In the genomic region with DNA sequence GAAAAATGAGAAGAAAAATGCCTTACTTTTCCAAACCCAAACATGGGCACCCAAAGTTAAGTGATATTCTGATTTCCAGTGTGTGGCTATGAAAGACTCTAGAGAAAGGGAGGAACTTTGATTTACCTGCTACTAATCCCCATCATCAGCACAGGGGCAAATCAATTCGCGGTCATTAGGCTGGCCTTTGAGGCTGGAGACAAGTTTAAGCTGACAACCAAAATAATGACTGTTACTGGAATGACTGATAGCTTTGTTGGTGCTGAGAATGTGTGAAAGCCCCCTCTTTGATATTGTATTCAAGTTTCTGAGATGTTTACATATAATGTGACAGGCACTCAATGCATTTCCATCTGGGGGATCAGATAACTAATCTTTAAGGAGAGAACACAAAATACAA, we compare ENCODE assay signal across 8 cellular contexts. TPM values are rescaled to one million over a fixed set of nuclear protein-coding genes. Genes with fewer than 3 reads are reported as not detected.
"Had no signal": no experiment of that assay in that cellular context is flagged by ENCODE, and none has a peak within 500 bp of the region (broad histone marks: within the 10 kb centered on the region; RNA-seq: fewer than 3 reads in every experiment).

No MANE protein-coding gene starts in this region.

- H3K27ac ChIP-seq: HL-60 had no signal

- H3K4me3 ChIP-seq: GM23338 had no signal

- DNase-seq: H9, HCEC 1CT, KBM-7 had no signal

- H3K4me2 ChIP-seq: GM23338 had no signal

- H2AFZ ChIP-seq: GM23338 had no signal

- ATAC-seq: GM23338, HepG2 had no signal

RNA-seq across cellular contexts. Expression of a gene that starts 12.5 kb away (rescaled TPM):
- polyA plus RNA-seq: GM23338, H1, HepG2, IgD-negative memory B cell had no signal
